Comparison of ENCODE assay signal across 8 cellular contexts in the genomic region with DNA sequence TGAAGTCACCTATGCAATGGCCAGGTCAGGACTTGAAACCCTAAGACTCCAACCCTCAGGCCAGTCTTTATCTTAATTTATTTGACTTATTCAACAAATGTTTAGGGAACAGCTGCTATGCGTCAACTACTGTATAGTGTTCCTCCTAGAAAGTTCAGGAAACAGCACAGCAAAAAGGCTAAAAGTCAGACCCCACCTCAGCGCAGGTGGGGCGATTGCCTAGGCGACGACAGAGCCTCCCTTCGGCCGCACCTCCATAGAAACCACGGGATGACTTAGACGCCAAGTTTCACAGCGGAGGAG. TPM values are rescaled to one million over a fixed set of nuclear protein-coding genes. Genes with fewer than 3 reads are reported as not detected.
DNase-seq lines count a peak whose midpoint lies in the region; ATAC-seq and TF ChIP-seq lines count a peak whose summit lies in the region.

No MANE protein-coding gene starts in this region.

- H3K4me3 ChIP-seq in SK-N-MC (peak overlapping the region; percentile 99), spleen (peak overlapping the region; percentile 71 to 85 (median 83))

- H3K9me3 Mint-ChIP-seq in glutamatergic neuron (ENCODE audit: unreplicated experiment): peaks cover 9% of the 10 kb centered on the region

- H3K27me3 ChIP-seq in spleen (replicated peaks in 1 of 7): no peaks in the 10 kb centered on the region

- in situ Hi-C loops in G401 (cut with HindIII; ENCODE audit: low sequenced_read_pairs): no loop called here

- peaks cover 10 to 76% (median 51%) of the 10 kb centered on the region in 6 donors for H3K4me1 ChIP-seq in spleen

- H3K27ac Mint-ChIP-seq in glutamatergic neuron (ENCODE audit: unreplicated experiment): no peak overlapping the region

- ATAC-seq in HG02938 (IDR thresholded peaks at IDR 0.05; ENCODE audit: unreplicated experiment): no peak

- DNase-seq in DMS53 (lab: John Stamatoyannopoulos, UW): peak; percentile 58
- DNase-seq in DMS53 treated with DMSO at 0.1 percent for 48 hours (lab: John Stamatoyannopoulos, UW; ENCODE audit: unreplicated experiment): no peak
- DNase-seq in SK-N-MC (ENCODE audit: low read depth, low spot score): no peak
- no peak for DNase-seq in glutamatergic neuron
- DNase-seq in spleen: no peak
- no peak for DNase-seq in posterior vena cava (ENCODE audit: low spot score)
- no peak for DNase-seq in G401 (ENCODE audit: low spot score)

- H3K4me3 Mint-ChIP-seq in glutamatergic neuron (ENCODE audit: unreplicated experiment): peak overlapping the region; percentile 99

- peak overlapping the region; percentile 58; the same call in 1 of the 2 replicates for H3K27ac ChIP-seq in SK-N-MC
- peak overlapping the region; percentile 84 to 98 (median 96) for H3K27ac ChIP-seq in spleen

- H3K9me3 ChIP-seq in SK-N-MC (ENCODE audit: low read depth, low read length) (no peaks in the 10 kb centered on the region), spleen (no peaks in the 10 kb centered on the region)

- peaks cover 30% of the 10 kb centered on the region for H3K36me3 ChIP-seq in SK-N-MC (ENCODE audit: insufficient read depth, low read length)
- H3K36me3 ChIP-seq in spleen: peaks cover 0 to 36% (median 13%) of the 10 kb centered on the region in 6 donors

- peaks cover 12% of the 10 kb centered on the region for H3K27me3 Mint-ChIP-seq in glutamatergic neuron (ENCODE audit: unreplicated experiment)

- H3K36me3 Mint-ChIP-seq in glutamatergic neuron (ENCODE audit: unreplicated experiment): no peaks in the 10 kb centered on the region

- no peak for TF ChIP-seq CTCF in glutamatergic neuron (IDR thresholded peaks at IDR 0.05; ENCODE audit: partially characterized antibody, unreplicated experiment)
- no peak for TF ChIP-seq CTCF in spleen (IDR thresholded peaks at IDR 0.05 in 8 of 11, conservative IDR thresholded peaks at IDR 0.05 in 3 of 11)

- TF ChIP-seq POLR2A in spleen (IDR thresholded peaks at IDR 0.05): no peak

- intact Hi-C loops in spleen (cut with DNase I; ENCODE audit: low total_unique reads): no loop called here
- intact Hi-C loops in posterior vena cava (cut with DNase I): no loop called here

- H3K9ac ChIP-seq in SK-N-MC (ENCODE audit: insufficient read length): peak overlapping the region; percentile 91

- H3K4me1 Mint-ChIP-seq in glutamatergic neuron (ENCODE audit: low read depth, unreplicated experiment): peaks cover 7% of the 10 kb centered on the region

- 0 to 2% (median 1%) methylated on average over 9 to 10 of the region's 10 CpGs for WGBS in spleen, 5 donors

RNA-seq across cellular contexts. Expression of a gene that starts 0.5 kb away (rescaled TPM):
- total RNA-seq in glutamatergic neuron (ENCODE audit: unreplicated experiment) (44.5 TPM), spleen (10 to 100 TPM; 46.4 to 60.8 (median 56.6) TPM), posterior vena cava (10 to 100 TPM; 19.7 to 23.0 TPM)
- 10 to 100 TPM; 17.0 to 31.9 (median 20.4) TPM for polyA plus RNA-seq in spleen
- 26.0 and 28.6 TPM in 2 replicates for total RNA-seq in G401 (2014; rRNA removed; shearing (Covaris generic))

RNA-seq across cellular contexts. Expression of a gene that starts 1.1 kb away (rescaled TPM):
- total RNA-seq in glutamatergic neuron (ENCODE audit: unreplicated experiment) (13.4 TPM), spleen (10 to 100 TPM; 13.5 to 24.2 (median 19.2) TPM), posterior vena cava (1 to 10 TPM; 5.8 to 7.6 TPM)
- polyA plus RNA-seq in spleen: 1 to 10 TPM; 2.4 to 4.5 (median 2.5) TPM
- 15.5 and 42.5 TPM in 2 replicates for total RNA-seq in G401 (2014; rRNA removed; shearing (Covaris generic))
